15 cellular contexts compared by ENCODE assay signal in the genomic region with DNA sequence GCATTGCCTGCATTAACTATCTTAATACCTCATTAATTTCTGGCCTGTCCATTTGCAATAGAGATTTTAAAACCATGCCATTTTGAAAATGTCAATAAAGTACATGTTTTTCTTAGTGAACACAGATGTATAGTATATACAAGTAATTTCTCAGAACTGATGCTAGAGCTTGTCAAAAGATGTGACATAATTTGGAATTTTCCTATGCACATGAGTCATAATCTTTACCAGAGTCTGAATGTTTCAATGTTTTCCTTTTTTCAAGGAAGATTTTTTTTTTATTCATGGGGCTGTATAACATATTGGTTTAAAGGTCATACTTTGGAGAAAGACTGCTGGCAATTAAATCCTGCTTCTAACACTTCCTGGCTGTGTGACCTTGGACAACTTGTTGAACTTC.
DNase-seq lines count a peak whose midpoint lies in the region; TF ChIP-seq lines count a peak whose summit lies in the region.
"Had no signal": no experiment of that assay in that cellular context is flagged by ENCODE, and none has a peak within 500 bp of the region (broad histone marks: within the 10 kb centered on the region; RNA-seq: fewer than 3 reads in every experiment).

No MANE protein-coding gene starts in this region.

- no peaks in the 10 kb centered on the region for H3K4me1 ChIP-seq in neural progenitor cell
- H3K4me1 ChIP-seq: BLaER1 treated with 17β-estradiol and CSF1 and Interleukin-3, amounts not matched to agents 10 nM and 100 nM had no signal

- H4K20me1 ChIP-seq in neural progenitor cell (ENCODE audit: low read depth), result no peaks in the 10 kb centered on the region
- H4K20me1 ChIP-seq: BLaER1 treated with 17β-estradiol and CSF1 and Interleukin-3, amounts not matched to agents 10 nM and 100 nM had no signal

- no peaks in the 10 kb centered on the region for H3F3A ChIP-seq in neural progenitor cell (ENCODE audit: low read depth)

- no peaks in the 10 kb centered on the region for H3K27me3 Mint-ChIP-seq in neural progenitor cell (ENCODE audit: insufficient read depth, low read depth)
- H3K27me3 Mint-ChIP-seq: CD4-positive, CD25-positive, alpha-beta regulatory T cell had no signal

- H3K4me2 ChIP-seq in neural progenitor cell, result no peak overlapping the region
- H3K4me2 ChIP-seq: BLaER1 treated with 17β-estradiol and CSF1 and Interleukin-3, amounts not matched to agents 10 nM and 100 nM had no signal

- TF ChIP-seq CTCF in choroid plexus epithelial cell (conservative IDR thresholded peaks at IDR 0.05; ENCODE audit: low read depth, low read length) (no peak), neural progenitor cell (IDR thresholded peaks at IDR 0.05) (no peak)

- no peaks in the 10 kb centered on the region for H3K36me3 ChIP-seq in neural progenitor cell
- H3K36me3 ChIP-seq: BLaER1 treated with 17β-estradiol and CSF1 and Interleukin-3, amounts not matched to agents 10 nM and 100 nM; HAP-1 had no signal

- H3K27ac Mint-ChIP-seq in neural progenitor cell, result no peak overlapping the region
- H3K27ac Mint-ChIP-seq: CD4-positive, CD25-positive, alpha-beta regulatory T cell; HFFc6 had no signal

- no peak overlapping the region for H3K9ac ChIP-seq in neural progenitor cell
- H3K9ac ChIP-seq: BLaER1 treated with 17β-estradiol and CSF1 and Interleukin-3, amounts not matched to agents 10 nM and 100 nM had no signal

- H3K36me3 Mint-ChIP-seq in neural progenitor cell, result no peaks in the 10 kb centered on the region
- H3K36me3 Mint-ChIP-seq: CD4-positive, CD25-positive, alpha-beta regulatory T cell had no signal

- peak; percentile 22 for DNase-seq in M059J (ENCODE audit: low read depth)
- peak; percentile 54 for DNase-seq in choroid plexus epithelial cell (ENCODE audit: low read depth)
- peak; percentile 45 for DNase-seq in iris pigment epithelial cell (ENCODE audit: low read depth)
- no peak for DNase-seq in T1000 (lab: John Stamatoyannopoulos, UW)
- DNase-seq in cardiac septum (ENCODE audit: low spot score), result no peak
- DNase-seq in neural progenitor cell (ENCODE audit: low spot score), result no peak
- DNase-seq in activated naive CD4-positive, alpha-beta T cell treated with Interleukin-2 at 50 U/mL for 16 hours, result no peak
- DNase-seq: ACHN; CD4-positive, CD25-positive, alpha-beta regulatory T cell; DMS53; GF-D8; HFFc6; IMR-90 had no signal

- H3K9me3 Mint-ChIP-seq in neural progenitor cell, result peaks cover 5% of the 10 kb centered on the region

- no peaks in the 10 kb centered on the region for H3K4me1 Mint-ChIP-seq in neural progenitor cell
- H3K4me1 Mint-ChIP-seq: CD4-positive, CD25-positive, alpha-beta regulatory T cell had no signal

- H3K4me3 ChIP-seq in choroid plexus epithelial cell (ENCODE audit: low read depth, low read length) (no peak overlapping the region), neural progenitor cell (no peak overlapping the region)
- H3K4me3 ChIP-seq: BLaER1 treated with 17β-estradiol and CSF1 and Interleukin-3, amounts not matched to agents 10 nM and 100 nM; HAP-1 had no signal

- no peaks in the 10 kb centered on the region for H3K27me3 ChIP-seq in neural progenitor cell
- H3K27me3 ChIP-seq: BLaER1 treated with 17β-estradiol and CSF1 and Interleukin-3, amounts not matched to agents 10 nM and 100 nM had no signal

- H3K9me3 ChIP-seq in neural progenitor cell (ENCODE audit: low read depth), result no peaks in the 10 kb centered on the region
- H3K9me3 ChIP-seq: BLaER1 treated with 17β-estradiol and CSF1 and Interleukin-3, amounts not matched to agents 10 nM and 100 nM; HAP-1 had no signal

- H3K4me3 Mint-ChIP-seq in neural progenitor cell, result no peak overlapping the region
- H3K4me3 Mint-ChIP-seq: CD4-positive, CD25-positive, alpha-beta regulatory T cell; HFFc6 had no signal

- no peak overlapping the region for H2AFZ ChIP-seq in neural progenitor cell (replicated peaks)

- intact Hi-C loops in cardiac septum (cut with DNase I), result no loop called here

- H3K27ac ChIP-seq in neural progenitor cell, result no peak overlapping the region
- H3K27ac ChIP-seq: BLaER1 treated with 17β-estradiol and CSF1 and Interleukin-3, amounts not matched to agents 10 nM and 100 nM had no signal

- no peaks in the 10 kb centered on the region for H3K79me2 ChIP-seq in neural progenitor cell (ENCODE audit: low read depth)

Comparison
In these comparisons a context has a peak if more than half of its experiments do, and no peak if none do; other contexts are left out.
1. DNase-seq: peak in M059J (single experiment), choroid plexus epithelial cell (single experiment) and iris pigment epithelial cell (single experiment); none in T1000 (single experiment), cardiac septum (single experiment), neural progenitor cell (single experiment) and activated naive CD4-positive, alpha-beta T cell treated with Interleukin-2 at 50 U/mL for 16 hours (single experiment).